In genomic region chr6:145733770-145734169, GRCh38 we compare ENCODE assay signal across 8 cellular contexts. TPM values are rescaled to one million over a fixed set of nuclear protein-coding genes. Genes with fewer than 3 reads are reported as not detected.
A peak's percentile ranks its signal among the peaks of the same experiment; 100 is the strongest.
DNase-seq lines count a peak whose midpoint lies in the region; ATAC-seq and TF ChIP-seq lines count a peak whose summit lies in the region.

No MANE protein-coding gene starts in this region.

- H3K9me3 ChIP-seq in cardiac muscle cell (ENCODE audit: low read depth) (no peaks in the 10 kb centered on the region), Panc1 (ENCODE audit: control insufficient read depth, insufficient read depth, low read depth, low read length) (no peaks in the 10 kb centered on the region), tibial artery (no peaks in the 10 kb centered on the region)

- H3K4me1 ChIP-seq in cardiac muscle cell (ENCODE audit: low read depth) (peaks cover 24% of the 10 kb centered on the region), Panc1 (ENCODE audit: control insufficient read depth, insufficient read depth, low read length) (peaks cover 17% of the 10 kb centered on the region), tibial artery (peaks cover 0 to 51% (median 5%) of the 10 kb centered on the region in 4 donors)

- BruUV-seq in Panc1 (replicated peaks; lab: Mats Ljungman, UMichigan), result no TSS peak

- CTCF ChIA-PET in Panc1 (lab: Charles Lee), result no interaction called here

- in situ Hi-C loops in Panc1 (cut with HindIII; ENCODE audit: low pct_unique_long_range_greater_than_20kb, low sequenced_read_pairs), result no loop called here

- ATAC-seq in left cardiac atrium (no peak), Panc1 (no peak), HG03457 (IDR thresholded peaks at IDR 0.05; ENCODE audit: unreplicated experiment) (no peak)

- peak overlapping the region; percentile 64 for H3K4me3 ChIP-seq in cardiac muscle cell
- peak overlapping the region in 1 of 2 experiments; percentile 87; a peak in 3 of 4 replicates for H3K4me3 ChIP-seq in Panc1 (ENCODE audit: low read depth in 2 of 2, low read length in 2 of 2)
- H3K4me3 ChIP-seq in tibial artery, result peak overlapping the region; percentile 73 to 77

- H3K27ac ChIP-seq in cardiac muscle cell (peak overlapping the region; percentile 89), Panc1 (ENCODE audit: low read length) (peak overlapping the region; percentile 98), tibial artery (peak overlapping the region in 1 of 2 donors; percentile 98)

- H3K27me3 ChIP-seq in cardiac muscle cell (no peaks in the 10 kb centered on the region), Panc1 (ENCODE audit: control insufficient read depth, insufficient read depth, low read length) (no peaks in the 10 kb centered on the region), tibial artery (no peaks in the 10 kb centered on the region)

- DNase-seq in cardiac muscle cell (ENCODE audit: low read depth in 1 of 2, low spot score in 1 of 2), result peak in 1 of 2 donors; percentile 8
- no peak for DNase-seq in left cardiac atrium
- no peak for DNase-seq in Panc1 (ENCODE audit: low read depth, low spot score)
- DNase-seq in foreskin melanocyte, result peak; percentile 24
- DNase-seq in tibial artery, result no peak
- DNase-seq in UCSD-AML1 (lab: John Stamatoyannopoulos, UW; ENCODE audit: unreplicated experiment), result no peak
- no peak for DNase-seq in stimulated activated naive CD4-positive, alpha-beta T cell treated with Interleukin-2 at 50 U/mL for 16 hours (lab: John Stamatoyannopoulos, UW)

- POLR2A ChIA-PET in Panc1 (lab: Charles Lee), result no interaction called here

- intact Hi-C loops in left cardiac atrium (cut with DNase I), result loop anchor here (2.0 to 10.0 kb wide), 2 partner anchors 81 kb away; partner anchors contain the start of gene FBXO30 (in 2 of the 2)
- intact Hi-C loops in Panc1 (cut with micrococcal nuclease; ENCODE audit: unreplicated experiment), result loop anchor here (2.0 to 10.0 kb wide), 2 partner anchors 81 to 151 kb away; partner anchors contain the start of gene FBXO30
- intact Hi-C loops in tibial artery (cut with DNase I; ENCODE audit: low total_unique reads), result loop anchor here (2.0 to 10.0 kb wide), 3 partner anchors 81 to 811 kb away; partner anchors contain the start of genes FBXO30, RAB32 and SHPRH

- TF ChIP-seq CTCF in cardiac muscle cell (IDR thresholded peaks at IDR 0.05; ENCODE audit: low read depth, low read length) (no peak), Panc1 (IDR thresholded peaks at IDR 0.05) (no peak), tibial artery (IDR thresholded peaks at IDR 0.05) (no peak)

- H3K36me3 ChIP-seq in cardiac muscle cell, result no peaks in the 10 kb centered on the region
- H3K36me3 ChIP-seq in Panc1 (ENCODE audit: control insufficient read depth, insufficient read depth, low read length), result no peaks in the 10 kb centered on the region; the same call in 1 of the 2 replicates
- H3K36me3 ChIP-seq in tibial artery, result peaks cover 0 to 5% (median 0%) of the 10 kb centered on the region in 3 donors

RNA-seq across cellular contexts. Expression of gene EPM2A, which starts 1.6 kb away (rescaled TPM):
- total RNA-seq in cardiac muscle cell, result 27.4 and 28.3 TPM in 2 replicates
- 23.1 and 23.5 TPM in 2 replicates for polyA plus RNA-seq in cardiac muscle cell
- total RNA-seq in left cardiac atrium, result 10 to 100 TPM; 28.8 to 29.5 TPM
- 5.7 TPM for total RNA-seq in Panc1 (2021; ENCODE audit: unreplicated experiment)
- polyA plus RNA-seq in Panc1 (2012; ENCODE audit: insufficient read length), result 3.5 TPM
